ENCODE assay signal across 8 cellular contexts in the genomic region with DNA sequence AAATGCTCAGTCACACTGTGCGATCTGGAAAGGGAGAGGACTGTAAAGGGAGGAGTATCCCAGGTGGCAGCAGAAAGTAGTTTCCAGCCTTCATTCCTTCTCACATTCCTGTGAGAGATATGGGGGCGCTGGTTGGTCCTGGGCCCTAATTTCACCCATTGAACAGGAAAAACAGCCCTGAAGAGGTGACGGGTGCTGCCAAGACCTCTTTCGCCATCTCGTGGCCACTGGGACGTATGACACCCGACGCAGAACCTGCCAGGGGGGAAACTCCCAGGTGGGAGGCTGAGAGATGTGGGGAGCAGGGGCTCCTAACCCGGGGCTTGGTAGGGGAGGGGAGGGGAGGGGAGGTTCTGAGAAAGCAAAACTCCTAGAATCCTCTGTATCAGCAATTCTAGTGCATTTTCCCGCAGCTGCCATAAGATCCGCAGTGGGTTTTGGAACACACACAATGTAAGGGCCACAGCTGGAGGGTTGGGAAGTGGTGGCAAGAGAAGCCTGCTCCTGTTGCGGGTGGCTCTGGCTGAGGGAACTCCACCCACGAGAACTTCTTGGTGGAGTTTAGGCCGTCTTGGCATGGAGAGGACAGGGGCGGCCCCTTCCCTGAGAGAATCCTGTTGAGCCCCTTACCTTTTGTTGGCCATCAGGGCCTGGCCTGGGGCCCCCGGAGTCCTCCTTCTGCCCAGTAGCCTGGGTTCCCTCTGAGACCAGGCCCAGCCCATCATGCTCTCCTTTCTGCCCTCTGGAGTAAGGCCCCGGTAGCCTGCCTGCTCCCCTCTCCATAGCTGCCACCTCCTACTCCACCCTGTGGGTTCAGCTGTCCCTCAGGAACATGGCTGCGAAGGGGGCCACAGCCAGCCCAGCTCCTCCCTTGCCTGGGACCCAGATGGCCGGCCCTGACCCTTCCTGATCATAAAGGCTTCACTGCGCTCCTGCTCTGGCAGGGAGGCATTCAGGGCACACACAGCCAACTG.
A peak's percentile ranks its signal among the peaks of the same experiment; 100 is the strongest.
DNase-seq lines count a peak whose midpoint lies in the region; ATAC-seq, FAIRE-seq and TF ChIP-seq lines count a peak whose summit lies in the region.

No MANE protein-coding gene starts in this region.

- WGBS in SK-N-SH (ENCODE audit: low lambda C conversion rate) = 22% methylated on average over 14 of the region's 20 CpGs

- no peaks in the 10 kb centered on the region for H3K9me2 ChIP-seq in SK-N-SH

- no peaks in the 10 kb centered on the region for H3K9me3 ChIP-seq in SK-N-SH

- peak; percentile 35 for FAIRE-seq in D721Med (lab: Jason Lieb, UNC)

- DNase-seq in D721Med (ENCODE audit: insufficient read length, low spot score) (peak; percentile 16), GM19240 (ENCODE audit: insufficient read length, low spot score) (peak; percentile 49), SK-N-SH (peak; percentile 74), astrocyte of the cerebellum (ENCODE audit: low read depth) (peak; percentile 13), left lobe of liver (ENCODE audit: low spot score) (peak; percentile 44), DMS114 treated with DMSO at 0.1 percent for 48 hours (lab: John Stamatoyannopoulos, UW; ENCODE audit: unreplicated experiment) (no peak)
- DNase-seq in stimulated activated CD8-positive, alpha-beta memory T cell treated with anti-CD3 and anti-CD28 coated beads, Interleukin-15, amount 100 ng/mL, for 48 hours (ENCODE audit: low read depth in 2 of 2) = peak; percentile 5 to 33

- TF ChIP-seq CTCF in D721Med (IDR thresholded peaks at IDR 0.05; ENCODE audit: insufficient read depth, missing control alignments) (peak; percentile 41), SK-N-SH (IDR thresholded peaks at IDR 0.05) (peak; percentile 78), astrocyte of the cerebellum (IDR thresholded peaks at IDR 0.05; ENCODE audit: low read depth, low read length, missing control alignments) (peak; percentile 78)

- POLR2A ChIA-PET in SK-N-SH (lab: Yijun Ruan, JAX) = no interaction called here

- CTCF ChIA-PET in SK-N-SH (lab: Yijun Ruan, JAX) = interaction anchor here (0.7 to 2.2 kb wide), 11 partner anchors 25 to 713 kb away, joined by 3 to 21 read pairs (median 4); no protein-coding TSS in a partner anchor

- H3F3A ChIP-seq in SK-N-SH (replicated peaks; ENCODE audit: insufficient read depth) = peaks cover 4% of the 10 kb centered on the region

- H3K4me3 ChIP-seq in SK-N-SH (ENCODE audit: low read depth in 2 of 2, low read length in 1 of 2) (no peak overlapping the region), astrocyte of the cerebellum (ENCODE audit: low read depth, low read length) (no peak overlapping the region)

- H3K4me2 ChIP-seq in SK-N-SH = no peak overlapping the region

- H3K36me3 ChIP-seq in SK-N-SH (replicated peaks in 1 of 2; ENCODE audit: control insufficient read depth in 1 of 2, insufficient read depth in 2 of 2, low read length in 1 of 2) = no peaks in the 10 kb centered on the region

- no peak for TF ChIP-seq EP300 in SK-N-SH (IDR thresholded peaks at IDR 0.05; ENCODE audit: borderline replicate concordance in 1 of 2, low read depth in 1 of 2, low read length in 1 of 2)

- no peak overlapping the region for H3K9ac ChIP-seq in SK-N-SH

- TF ChIP-seq RAD21 in SK-N-SH (IDR thresholded peaks at IDR 0.05; ENCODE audit: low read length) = peak; percentile 76

- no peaks in the 10 kb centered on the region for H4K20me1 ChIP-seq in SK-N-SH (ENCODE audit: insufficient read depth)

- H2AFZ ChIP-seq in SK-N-SH (ENCODE audit: low read depth) = no peak overlapping the region

- no peaks in the 10 kb centered on the region; a peak in 1 of 4 replicates for H3K4me1 ChIP-seq in SK-N-SH (ENCODE audit: control insufficient read depth in 1 of 2, insufficient read depth in 2 of 2, low read depth in 1 of 2, low read length in 1 of 2)

- ATAC-seq in HG03460 (IDR thresholded peaks at IDR 0.05; ENCODE audit: unreplicated experiment) (peak; percentile 73), left lobe of liver (peak; percentile 75)

- no peak overlapping the region for H3K27ac ChIP-seq in SK-N-SH (ENCODE audit: low read depth in 2 of 2, low read length in 1 of 2)

- in situ Hi-C loops in astrocyte of the cerebellum (cut with HindIII; ENCODE audit: low sequenced_read_pairs) = no loop called here

- H3K27me3 ChIP-seq in SK-N-SH (ENCODE audit: insufficient read depth) = peaks cover 4% of the 10 kb centered on the region; the same call in 1 of the 2 replicates

- H3K79me2 ChIP-seq in SK-N-SH (ENCODE audit: insufficient read depth) = no peaks in the 10 kb centered on the region

TF ChIP-seq in SK-N-SH, 30 proteins besides CTCF, POLR2A, EP300 and RAD21:
- TF ChIP-seq RFX5 (IDR thresholded peaks at IDR 0.05; ENCODE audit: low read length) (no peak), SMC3 (IDR thresholded peaks at IDR 0.05; ENCODE audit: low read depth, low read length) (peak; percentile 67)
